In genomic region chr6:156778615-156779205, GRCh38 we compare ENCODE assay signal across 8 cellular contexts. TPM values are rescaled to one million over a fixed set of nuclear protein-coding genes. Genes with fewer than 3 reads are reported as not detected.
DNase-seq lines count a peak whose midpoint lies in the region; ATAC-seq and TF ChIP-seq lines count a peak whose summit lies in the region.

No MANE protein-coding gene starts in this region.

- peak overlapping the region; percentile 67 for H3K4me3 ChIP-seq in NT2/D1 (ENCODE audit: insufficient read length, low read depth)
- H3K4me3 ChIP-seq in fibroblast of pulmonary artery (replicated peaks; ENCODE audit: low read depth, low read length), result peak overlapping the region; percentile 72
- peak overlapping the region; percentile 93 for H3K4me3 ChIP-seq in neuron (ENCODE audit: low read length)
- H3K4me3 ChIP-seq in suprapubic skin, result peak overlapping the region; percentile 92

- H3K27me3 ChIP-seq in NT2/D1 (ENCODE audit: insufficient read depth, insufficient read length), result no peaks in the 10 kb centered on the region
- no peaks in the 10 kb centered on the region for H3K27me3 ChIP-seq in neuron (ENCODE audit: insufficient read depth, low read length)
- H3K27me3 ChIP-seq in suprapubic skin, result no peaks in the 10 kb centered on the region

- TF ChIP-seq CTCF in fibroblast of pulmonary artery (IDR thresholded peaks at IDR 0.05; ENCODE audit: low read length, missing control alignments) (no peak), suprapubic skin (IDR thresholded peaks at IDR 0.05) (no peak)

- TF ChIP-seq EP300 in suprapubic skin (IDR thresholded peaks at IDR 0.05), result no peak

- no peaks in the 10 kb centered on the region for H3K9me3 ChIP-seq in NT2/D1 (ENCODE audit: insufficient read depth, low read length)
- H3K9me3 ChIP-seq in neuron (ENCODE audit: low read length), result no peaks in the 10 kb centered on the region
- no peaks in the 10 kb centered on the region for H3K9me3 ChIP-seq in suprapubic skin

- H3K4me1 ChIP-seq in NT2/D1 (ENCODE audit: insufficient read depth, insufficient read length) (no peaks in the 10 kb centered on the region), neuron (ENCODE audit: insufficient read depth, low read length) (peaks cover 52% of the 10 kb centered on the region), suprapubic skin (peaks cover 58% of the 10 kb centered on the region)

- peak overlapping the region; percentile 90 for H3K9ac ChIP-seq in NT2/D1 (ENCODE audit: insufficient read length, low read depth)

- peak overlapping the region; percentile 99 for H3K27ac ChIP-seq in suprapubic skin

- TF ChIP-seq POLR2A in suprapubic skin (IDR thresholded peaks at IDR 0.05), result peak in 1 of 2 donors; percentile 56

- WGBS in suprapubic skin, result under 1% methylated on average over 60 of the region's 71 CpGs

- peak; percentile 5 for ATAC-seq in GM19035 (IDR thresholded peaks at IDR 0.05; ENCODE audit: unreplicated experiment)

- H3K36me3 ChIP-seq in NT2/D1 (ENCODE audit: insufficient read depth, insufficient read length, low read length), result no peaks in the 10 kb centered on the region
- no peaks in the 10 kb centered on the region for H3K36me3 ChIP-seq in neuron (ENCODE audit: insufficient read depth, low read length)
- H3K36me3 ChIP-seq in suprapubic skin, result no peaks in the 10 kb centered on the region

- peak; percentile 55 for DNase-seq in 8988T
- DNase-seq in NT2/D1 (ENCODE audit: low read depth, low spot score), result no peak
- DNase-seq in activated T-helper 1 cell treated with Interleukin-2 at 50 U/mL for 16 hours (ENCODE audit: low read depth), result peak; percentile 33
- DNase-seq in fibroblast of pulmonary artery (ENCODE audit: low read depth), result peak; percentile 39
- peak in 1 of 2 donors; percentile 74 for DNase-seq in suprapubic skin (ENCODE audit: low spot score in 2 of 2)
- no peak for DNase-seq in H4 (ENCODE audit: low spot score)

- H2AFZ ChIP-seq in neuron (ENCODE audit: low read depth, low read length), result peak overlapping the region; percentile 28

RNA-seq across cellular contexts. Expression of gene ARID1B, which starts 1.5 kb away (rescaled TPM):
- 100 to 1,000 TPM; 102 to 233 (median 129) TPM for total RNA-seq in suprapubic skin
- total RNA-seq in H4 (2014; rRNA removed; shearing (Covaris generic)), result 5.6 and 8.0 TPM in 2 replicates

Comparison
In these comparisons a context has a peak if more than half of its experiments do, and no peak if none do; other contexts are left out.
1. DNase-seq: peak in 8988T (single experiment), activated T-helper 1 cell treated with Interleukin-2 at 50 U/mL for 16 hours (single experiment) and fibroblast of pulmonary artery (single experiment); none in NT2/D1 (single experiment) and H4 (single experiment).
2. RNA of gene ARID1B, which starts 1.5 kb away (total RNA-seq): 102 to 233 TPM in suprapubic skin; 5.6 to 8.0 TPM in H4; every median in the first group is over 10 times any median in the second.
3. Peak in every context shown above with its lines, with median percentiles within 50 percentile points of each other: H3K4me3 ChIP-seq.